ENCODE assay signal across 27 cellular contexts in the genomic region with DNA sequence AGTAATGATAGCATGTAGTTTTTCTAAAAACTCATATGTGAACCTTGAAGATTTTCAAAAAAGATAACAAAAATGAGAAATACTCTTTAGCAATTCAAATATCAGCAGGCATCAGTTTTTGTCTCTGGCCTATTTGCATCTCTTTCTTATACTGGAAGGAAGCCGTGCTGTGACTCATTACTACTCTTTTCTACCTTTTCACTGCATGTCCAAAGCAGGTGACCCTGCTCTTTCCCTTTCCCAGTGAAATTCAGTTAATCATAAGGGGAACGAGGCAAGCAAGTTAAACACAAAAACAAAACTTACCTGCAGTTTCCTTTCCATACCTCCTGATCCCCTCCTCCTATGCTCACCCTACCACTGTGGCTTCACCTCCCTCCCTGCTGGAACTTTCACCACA. TPM values are rescaled to one million over a fixed set of nuclear protein-coding genes. Genes with fewer than 3 reads are reported as not detected.
DNase-seq lines count a peak whose midpoint lies in the region; ATAC-seq and TF ChIP-seq lines count a peak whose summit lies in the region.
"Had no signal": no experiment of that assay in that cellular context is flagged by ENCODE, and none has a peak within 500 bp of the region (broad histone marks: within the 10 kb centered on the region; RNA-seq: fewer than 3 reads in every experiment).

No MANE protein-coding gene starts in this region.

- intact Hi-C loops in ascending aorta (cut with DNase I) (loop anchor here (2.0 to 5.0 kb wide), 2 partner anchors 34 to 53 kb away; no protein-coding TSS in a partner anchor), psoas muscle (cut with DNase I) (loop anchor here in 1 of 2 donors (2.0 kb wide), 1 partner anchor 29 kb away; no protein-coding TSS in a partner anchor)

- H3K27me3 ChIP-seq in ascending aorta = no peaks in the 10 kb centered on the region
- no peaks in the 10 kb centered on the region for H3K27me3 ChIP-seq in psoas muscle (ENCODE audit: insufficient read depth in 3 of 3, low read length in 2 of 3)
- H3K27me3 ChIP-seq: BE2C, MG63 had no signal

- H3K4me3 ChIP-seq in ascending aorta (no peak overlapping the region), psoas muscle (no peak overlapping the region)
- H3K4me3 ChIP-seq: A549, MG63, PC-9, prostate gland, smooth muscle cell had no signal

- H3K27ac ChIP-seq in ascending aorta (peak overlapping the region; percentile 77 to 79), psoas muscle (peak overlapping the region; percentile 90)
- H3K27ac ChIP-seq: A549, PC-9, prostate gland had no signal

- H3K4me1 ChIP-seq in ascending aorta = peaks cover 0 to 8% of the 10 kb centered on the region in 2 donors
- peaks cover 38% of the 10 kb centered on the region for H3K4me1 ChIP-seq in psoas muscle
- H3K4me1 ChIP-seq: prostate gland had no signal

- no peak for TF ChIP-seq CTCF in ascending aorta (IDR thresholded peaks at IDR 0.05)
- no peak for TF ChIP-seq CTCF in psoas muscle (IDR thresholded peaks at IDR 0.05)

- DNase-seq in ascending aorta (ENCODE audit: low spot score in 2 of 2) (no peak), psoas muscle (no peak), NCI-H1105 treated with DMSO at 0.1 percent for 48 hours (lab: John Stamatoyannopoulos, UW) (no peak), NCI-H345 treated with DMSO at 0.1 percent for 48 hours (lab: John Stamatoyannopoulos, UW; ENCODE audit: unreplicated experiment) (no peak), HPDE6-E6E7 (ENCODE audit: extremely low spot score) (no peak)
- DNase-seq in stimulated activated CD4-positive, alpha-beta T cell treated with anti-CD3 and anti-CD28 coated beads, Interleukin-1b, Interleukin-23, amount 100 ng/mL, for 48 hours = no peak
- DNase-seq: activated CD4-positive, alpha-beta T cell treated with anti-CD3 and anti-CD28 coated beads, Interleukin-2, amount 10 ng/mL, durations not matched to agents 24 days and 14 days; BE2C; COR-L47; dermis blood vessel endothelial cell; MG63; NCI-H2171 treated with DMSO at 0.1 percent for 48 hours; NCI-H748 treated with DMSO at 0.1 percent for 48 hours; PC-9; SHP77 treated with DMSO at 0.1 percent for 48 hours; stimulated activated CD4-positive, alpha-beta T cell treated with anti-CD3 and anti-CD28 coated beads, Interleukin-4, amount 100 ng/mL, for 4 hours; T-cell had no signal

- H3K9me3 ChIP-seq in ascending aorta (no peaks in the 10 kb centered on the region), psoas muscle (no peaks in the 10 kb centered on the region)
- H3K9me3 ChIP-seq: A549, BE2C, MG63, prostate gland had no signal

- ATAC-seq in GM18520 (IDR thresholded peaks at IDR 0.05; ENCODE audit: unreplicated experiment) = peak; percentile 60
- ATAC-seq in HG02610 (IDR thresholded peaks at IDR 0.05; ENCODE audit: unreplicated experiment) = peak; percentile 57
- no peak for ATAC-seq in psoas muscle
- ATAC-seq: A549; activated T-helper 17 cell treated with anti-CD3 and anti-CD28 coated beads, Interleukin-2, amount 50 U/mL, for 72 hours; T-cell had no signal

- 58 to 75% (median 70%) methylated on average over 2 of the region's 2 CpGs for WGBS in psoas muscle, 3 donors

- H3K36me3 ChIP-seq in ascending aorta (no peaks in the 10 kb centered on the region), psoas muscle (ENCODE audit: insufficient read depth in 1 of 2, low read depth in 1 of 2) (no peaks in the 10 kb centered on the region)
- H3K36me3 ChIP-seq: BE2C, MG63, prostate gland had no signal

RNA-seq across cellular contexts. Expression of a gene that starts 9.3 kb away (rescaled TPM):
- total RNA-seq in ascending aorta (not detected), psoas muscle (1 to 10 TPM in 2 of 4 donors, under 1 TPM in 2; 0.38 to 1.7 (median 0.74) TPM)
- 1 to 10 TPM in 1 of 3 donors, under 1 TPM in 2; 0.08 to 1.2 (median 0.75) TPM for polyA plus RNA-seq in psoas muscle
- total RNA-seq: activated CD4-positive, alpha-beta T cell treated with anti-CD3 and anti-CD28 coated beads, Interleukin-2, amount 10 ng/mL, durations not matched to agents 24 days and 14 days; activated T-helper 17 cell treated with anti-CD3 and anti-CD28 coated beads, Interleukin-2, amount 50 U/mL, for 72 hours; dermis blood vessel endothelial cell; endothelial cell of umbilical vein; fibroblast of villous mesenchyme; lung microvascular endothelial cell; smooth muscle cell; T-cell had no signal
- polyA plus RNA-seq: endothelial cell of umbilical vein, IgD-negative memory B cell, smooth muscle cell had no signal

Comparison
In these comparisons a context has a peak if more than half of its experiments do, and no peak if none do; other contexts are left out.
1. ATAC-seq: peak in GM18520 (single experiment) and HG02610 (single experiment); none in psoas muscle (0 of 4).